34 cellular contexts compared by ENCODE assay signal in the genomic region with DNA sequence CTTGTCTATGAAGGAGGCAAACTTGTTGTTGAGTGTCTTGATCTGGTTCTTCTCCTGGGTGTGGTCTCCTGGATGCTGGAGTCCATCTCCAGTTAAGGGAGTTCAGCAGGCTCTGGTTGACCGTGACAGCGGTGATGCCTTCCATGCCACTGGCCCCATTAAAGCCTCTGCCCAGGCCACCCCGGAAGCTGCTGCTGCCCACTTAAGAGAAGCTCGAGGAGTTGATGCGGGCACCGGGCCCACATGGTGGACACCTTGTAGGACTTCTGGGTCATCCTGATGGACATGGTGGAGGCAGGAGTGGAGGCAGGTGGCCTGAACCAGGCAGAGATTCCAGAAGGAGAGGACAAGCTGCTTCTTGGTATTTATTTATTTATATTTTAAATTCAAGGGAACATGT.
"Had no signal": no experiment of that assay in that cellular context is flagged by ENCODE, and none has a peak within 500 bp of the region (broad histone marks: within the 10 kb centered on the region; RNA-seq: fewer than 3 reads in every experiment).

No MANE protein-coding gene starts in this region.

- H3K36me3 ChIP-seq: MG63 had no signal

- H3K27me3 ChIP-seq: MG63 had no signal

- H3K27ac ChIP-seq: KMS-11 had no signal

- H3K4me3 ChIP-seq: MG63 had no signal

- H3K9ac ChIP-seq: KMS-11 had no signal

- H3K4me2 ChIP-seq: KMS-11 had no signal

- DNase-seq: Karpas-422, Kasumi-1, KG1, MG63, MM.1S, MV-4-11, NCI-H1048, NCI-H1092, NCI-H1092 treated with DMSO at 0.1 percent for 48 hours, NCI-H1105, NCI-H1105 treated with DMSO at 0.1 percent for 48 hours, NCI-H1417, NCI-H1417 treated with DMSO at 0.1 percent for 48 hours, NCI-H1436, NCI-H1436 treated with DMSO at 0.1 percent for 48 hours, NCI-H146, NCI-H1694, NCI-H1694 treated with DMSO at 0.1 percent for 48 hours, NCI-H187, NCI-H187 treated with DMSO at 0.1 percent for 48 hours, NCI-H1930, NCI-H2029, NCI-H2029 treated with DMSO at 0.1 percent for 48 hours, NCI-H2081, NCI-H2081 treated with DMSO at 0.1 percent for 48 hours, NCI-H2107, NCI-H2171, NCI-H2171 treated with DMSO at 0.1 percent for 48 hours, NCI-H2227 treated with DMSO at 0.1 percent for 48 hours, NCI-H226, NCI-H345, NCI-H446, NCI-H446 treated with DMSO at 0.1 percent for 48 hours had no signal

- H3K9me3 ChIP-seq: MG63 had no signal
